In genomic region chr7:16660702-16661464, GRCh38 we compare ENCODE assay signal across 1 cellular context.
TF ChIP-seq lines count a peak whose summit lies in the region.

No MANE protein-coding gene starts in this region.

TF ChIP-seq in K562, 482 proteins besides CTCF, POLR2A, EP300 and RAD21 (continued from another document and continues in another):
- TF ChIP-seq ZNF318 (IDR thresholded peaks at IDR 0.05; ENCODE audit: borderline replicate concordance in 1 of 2, low read depth in 1 of 2), result peak in 1 of 2 experiments; percentile 80; a peak in 2 of 4 replicates
- no peak for TF ChIP-seq BCL6 (CRISPR knock-in tag; IDR thresholded peaks at IDR 0.05)
- TF ChIP-seq ZNF57 (CRISPR knock-in tag; IDR thresholded peaks at IDR 0.05), result no peak
- peak; percentile 70 for TF ChIP-seq NCOR1 (IDR thresholded peaks at IDR 0.05)
- peak; percentile 55; the same call in 1 of the 2 replicates for TF ChIP-seq CREM (IDR thresholded peaks at IDR 0.05; ENCODE audit: low read depth)
- TF ChIP-seq SMARCC2 (IDR thresholded peaks at IDR 0.05; ENCODE audit: low read depth), result 0 out of 2 replicates have a peak, but pooled peaks have one; percentile 56
- TF ChIP-seq MTA1 (IDR thresholded peaks at IDR 0.05; ENCODE audit: borderline replicate concordance), result peak; percentile 74
- TF ChIP-seq ZBTB40 (IDR thresholded peaks at IDR 0.05), result peak; percentile 88
- no peak; the same call in 1 of the 2 replicates for TF ChIP-seq ZBTB40 (CRISPR knock-in tag; IDR thresholded peaks at IDR 0.05)
- TF ChIP-seq AFF1 (IDR thresholded peaks at IDR 0.05; ENCODE audit: low read depth in 1 of 2, partially characterized antibody in 2 of 2), result no peak
- peak; percentile 83 for TF ChIP-seq ATF7 (IDR thresholded peaks at IDR 0.05)
- TF ChIP-seq AFF4 (CRISPR knock-in tag; IDR thresholded peaks at IDR 0.05), result no peak
- TF ChIP-seq NFE2L1 (tag; IDR thresholded peaks at IDR 0.05; ENCODE audit: borderline replicate concordance, low read depth), result no peak
- no peak for TF ChIP-seq TFAP4 (CRISPR knock-in tag; IDR thresholded peaks at IDR 0.05; ENCODE audit: borderline replicate concordance)
- TF ChIP-seq ZBTB11 (CRISPR knock-in tag; IDR thresholded peaks at IDR 0.05), result no peak
- TF ChIP-seq NCOA1 (IDR thresholded peaks at IDR 0.05; ENCODE audit: low read depth), result no peak
